ENCODE assay signal across 26 cellular contexts in genomic region chr10:23493711-23494110, GRCh38.
"Had no signal": no experiment of that assay in that cellular context is flagged by ENCODE, and none has a peak within 500 bp of the region (broad histone marks: within the 10 kb centered on the region; RNA-seq: fewer than 3 reads in every experiment).

No MANE protein-coding gene starts in this region.

- DNase-seq: activated CD4-positive, alpha-beta T cell treated with anti-CD3 and anti-CD28 coated beads, Interleukin-2, amount 50 U/mL, for 4 hours; activated CD8-positive, alpha-beta memory T cell treated with anti-CD3 and anti-CD28 coated beads, Interleukin-2, amount 10 ng/mL, durations not matched to agents 7 days and 5 days; activated gamma-delta T cell treated with Interleukin-2 at 50 U/mL for 16 hours; adrenal gland; aorta; body of pancreas; dermis blood vessel endothelial cell; effector CD4-positive, alpha-beta T cell; foreskin keratinocyte; heart right ventricle; naive thymus-derived CD8-positive, alpha-beta T cell; nucleus accumbens; pancreas; sigmoid colon; SK-N-SH; small intestine; SW 1271; T-helper 17 cell; T1000; tibial artery; WERI-Rb-1 had no signal

- H3K27ac Mint-ChIP-seq: activated CD8-positive, alpha-beta memory T cell treated with anti-CD3 and anti-CD28 coated beads, Interleukin-2, amount 10 ng/mL, durations not matched to agents 7 days and 5 days; activated naive CD4-positive, alpha-beta T cell treated with anti-CD3 and anti-CD28 coated beads, Interleukin-2, amount 50 U/mL, for 24 hours; memory B cell; naive thymus-derived CD8-positive, alpha-beta T cell; stimulated activated memory B cell treated with anti-CD40 and anti-IgM and Interleukin-4, amounts not matched to agents 10 μg/mL and 1 μg/mL and 100 μg/mL, for 72 hours; T-helper 17 cell had no signal

- H3K4me1 Mint-ChIP-seq: activated CD8-positive, alpha-beta memory T cell treated with anti-CD3 and anti-CD28 coated beads, Interleukin-2, amount 10 ng/mL, durations not matched to agents 7 days and 5 days; neural crest cell; stimulated activated memory B cell treated with anti-CD40 and anti-IgM and Interleukin-4, amounts not matched to agents 10 μg/mL and 1 μg/mL and 100 μg/mL, for 72 hours; T-helper 17 cell had no signal

- ATAC-seq: activated CD4-positive, CD25-positive, alpha-beta regulatory T cell treated with anti-CD3 and anti-CD28 coated beads, Interleukin-2, amount 50 U/mL, for 24 hours; activated CD8-positive, alpha-beta memory T cell treated with anti-CD3 and anti-CD28 coated beads, Interleukin-2, amount 10 ng/mL, durations not matched to agents 7 days and 5 days; body of pancreas; foreskin keratinocyte; heart right ventricle; naive thymus-derived CD8-positive, alpha-beta T cell; pancreas; stimulated activated memory B cell treated with anti-CD40 and anti-IgM and Interleukin-4, amounts not matched to agents 10 μg/mL and 1 μg/mL and 100 μg/mL, for 72 hours; T-helper 17 cell had no signal

- H3K4me3 Mint-ChIP-seq: activated CD8-positive, alpha-beta memory T cell treated with anti-CD3 and anti-CD28 coated beads, Interleukin-2, amount 10 ng/mL, durations not matched to agents 7 days and 5 days; activated naive CD4-positive, alpha-beta T cell treated with anti-CD3 and anti-CD28 coated beads, Interleukin-2, amount 50 U/mL, for 24 hours; memory B cell; naive thymus-derived CD8-positive, alpha-beta T cell; neural crest cell; stimulated activated memory B cell treated with anti-CD40 and anti-IgM and Interleukin-4, amounts not matched to agents 10 μg/mL and 1 μg/mL and 100 μg/mL, for 72 hours; T-helper 17 cell had no signal

- H3K36me3 Mint-ChIP-seq: activated CD8-positive, alpha-beta memory T cell treated with anti-CD3 and anti-CD28 coated beads, Interleukin-2, amount 10 ng/mL, durations not matched to agents 7 days and 5 days; activated naive CD4-positive, alpha-beta T cell treated with anti-CD3 and anti-CD28 coated beads, Interleukin-2, amount 50 U/mL, for 24 hours; memory B cell; naive thymus-derived CD8-positive, alpha-beta T cell; stimulated activated memory B cell treated with anti-CD40 and anti-IgM and Interleukin-4, amounts not matched to agents 10 μg/mL and 1 μg/mL and 100 μg/mL, for 72 hours had no signal

- H3K27me3 Mint-ChIP-seq: stimulated activated memory B cell treated with anti-CD40 and anti-IgM and Interleukin-4, amounts not matched to agents 10 μg/mL and 1 μg/mL and 100 μg/mL, for 72 hours had no signal

- H3K9me3 Mint-ChIP-seq: activated naive CD4-positive, alpha-beta T cell treated with anti-CD3 and anti-CD28 coated beads, Interleukin-2, amount 50 U/mL, for 24 hours; memory B cell had no signal
